In genomic region chr14:63452796-63453195, GRCh38 we compare ENCODE assay signal across 26 cellular contexts.
"Had no signal": no experiment of that assay in that cellular context is flagged by ENCODE, and none has a peak within 500 bp of the region (broad histone marks: within the 10 kb centered on the region; RNA-seq: fewer than 3 reads in every experiment).

No MANE protein-coding gene starts in this region.

- H3K4me2 ChIP-seq: smooth muscle cell had no signal

- DNase-seq: activated CD4-positive, alpha-beta memory T cell treated with anti-CD3 and anti-CD28 coated beads for 36 hours; activated CD4-positive, alpha-beta T cell treated with anti-CD3 and anti-CD28 coated beads, Interleukin-2, amount 10 ng/mL, durations not matched to agents 24 days and 14 days; activated CD4-positive, CD25-positive, alpha-beta regulatory T cell treated with anti-CD3 and anti-CD28 coated beads, Interleukin-2, amount 50 U/mL, for 72 hours; activated CD8-positive, alpha-beta memory T cell treated with anti-CD3 and anti-CD28 coated beads, Interleukin-2, amount 50 U/mL, for 48 hours; activated naive CD4-positive, alpha-beta T cell; activated T-cell treated with anti-CD3 and anti-CD28 coated beads, Interleukin-2, amount 50 U/mL, for 72 hours; anterior cingulate cortex; caudate nucleus; cortex of kidney; effector memory CD8-positive, alpha-beta T cell; foreskin fibroblast; head of caudate nucleus; hippocampal formation; left colon; stimulated activated CD4-positive, alpha-beta T cell treated with anti-CD3 and anti-CD28 coated beads, Interleukin-1b, Interleukin-23, amount 100 ng/mL, for 48 hours; stimulated activated CD4-positive, alpha-beta T cell treated with anti-CD3 and anti-CD28 coated beads, Interleukin-4, amount 100 ng/mL, for 4 hours; stimulated activated CD8-positive, alpha-beta memory T cell treated with anti-CD3 and anti-CD28 coated beads, Interleukin-4, amount 100 ng/mL, for 48 hours; stimulated activated naive CD8-positive, alpha-beta T cell treated with anti-CD3 and anti-CD28 coated beads, Interleukin-15, amount 100 ng/mL, for 72 hours; T-helper 2 cell had no signal

- H3K36me3 ChIP-seq: tibial nerve had no signal

- H3K27me3 Mint-ChIP-seq: activated CD4-positive, alpha-beta memory T cell treated with anti-CD3 and anti-CD28 coated beads for 36 hours; activated CD4-positive, alpha-beta T cell treated with anti-CD3 and anti-CD28 coated beads, Interleukin-2, amount 10 ng/mL, durations not matched to agents 24 days and 14 days; effector memory CD8-positive, alpha-beta T cell; memory B cell; natural killer cell treated with Interleukin-12 subunit alpha and Interleukin-12 subunit beta and Interleukin-15 and Interleukin-18, amount 100 ng/mL, for 72 hours; stimulated activated memory B cell treated with anti-CD40 and anti-IgM and Interleukin-4, amounts not matched to agents 10 μg/mL and 1 μg/mL and 100 μg/mL, for 72 hours; stimulated activated naive CD8-positive, alpha-beta T cell treated with anti-CD3 and anti-CD28 coated beads, Interleukin-15, amount 100 ng/mL, for 72 hours had no signal

- H3K36me3 Mint-ChIP-seq: natural killer cell treated with Interleukin-12 subunit alpha and Interleukin-12 subunit beta and Interleukin-15 and Interleukin-18, amount 100 ng/mL, for 72 hours had no signal

- H3K27ac Mint-ChIP-seq: activated CD4-positive, alpha-beta memory T cell treated with anti-CD3 and anti-CD28 coated beads for 36 hours; activated CD4-positive, alpha-beta T cell treated with anti-CD3 and anti-CD28 coated beads, Interleukin-2, amount 10 ng/mL, durations not matched to agents 24 days and 14 days; activated T-cell treated with anti-CD3 and anti-CD28 coated beads, Interleukin-2, amount 50 U/mL, for 72 hours; memory B cell; stimulated activated memory B cell treated with anti-CD40 and anti-IgM and Interleukin-4, amounts not matched to agents 10 μg/mL and 1 μg/mL and 100 μg/mL, for 72 hours; stimulated activated naive CD8-positive, alpha-beta T cell treated with anti-CD3 and anti-CD28 coated beads, Interleukin-15, amount 100 ng/mL, for 72 hours had no signal

- H3K4me3 Mint-ChIP-seq: activated CD4-positive, alpha-beta memory T cell treated with anti-CD3 and anti-CD28 coated beads for 36 hours; activated CD4-positive, alpha-beta T cell treated with anti-CD3 and anti-CD28 coated beads, Interleukin-2, amount 10 ng/mL, durations not matched to agents 24 days and 14 days; activated T-cell treated with anti-CD3 and anti-CD28 coated beads, Interleukin-2, amount 50 U/mL, for 72 hours; effector memory CD8-positive, alpha-beta T cell; memory B cell; natural killer cell treated with Interleukin-12 subunit alpha and Interleukin-12 subunit beta and Interleukin-15 and Interleukin-18, amount 100 ng/mL, for 72 hours; stimulated activated memory B cell treated with anti-CD40 and anti-IgM and Interleukin-4, amounts not matched to agents 10 μg/mL and 1 μg/mL and 100 μg/mL, for 72 hours; stimulated activated naive CD8-positive, alpha-beta T cell treated with anti-CD3 and anti-CD28 coated beads, Interleukin-15, amount 100 ng/mL, for 72 hours had no signal

- H3K9me3 Mint-ChIP-seq: activated CD4-positive, alpha-beta memory T cell treated with anti-CD3 and anti-CD28 coated beads for 36 hours; activated CD4-positive, alpha-beta T cell treated with anti-CD3 and anti-CD28 coated beads, Interleukin-2, amount 10 ng/mL, durations not matched to agents 24 days and 14 days; activated naive CD4-positive, alpha-beta T cell treated with anti-CD3 and anti-CD28 coated beads, Interleukin-2, amount 50 U/mL, for 72 hours; activated T-cell treated with anti-CD3 and anti-CD28 coated beads, Interleukin-2, amount 50 U/mL, for 72 hours; effector memory CD8-positive, alpha-beta T cell; memory B cell; natural killer cell treated with Interleukin-12 subunit alpha and Interleukin-12 subunit beta and Interleukin-15 and Interleukin-18, amount 100 ng/mL, for 72 hours; stimulated activated memory B cell treated with anti-CD40 and anti-IgM and Interleukin-4, amounts not matched to agents 10 μg/mL and 1 μg/mL and 100 μg/mL, for 72 hours; stimulated activated naive CD8-positive, alpha-beta T cell treated with anti-CD3 and anti-CD28 coated beads, Interleukin-15, amount 100 ng/mL, for 72 hours had no signal

- H3K27me3 ChIP-seq: neutrophil, tibial nerve had no signal

- H3K4me3 ChIP-seq: smooth muscle cell, tibial nerve had no signal

- H3K9me3 ChIP-seq: neutrophil, tibial nerve had no signal

- H3K27ac ChIP-seq: neutrophil, tibial nerve had no signal

- ATAC-seq: activated naive CD4-positive, alpha-beta T cell treated with anti-CD3 and anti-CD28 coated beads, Interleukin-2, amount 50 U/mL, for 72 hours; activated T-cell treated with anti-CD3 and anti-CD28 coated beads, Interleukin-2, amount 50 U/mL, for 72 hours; effector memory CD8-positive, alpha-beta T cell; left colon; natural killer cell treated with Interleukin-12 subunit alpha and Interleukin-12 subunit beta and Interleukin-15 and Interleukin-18, amount 100 ng/mL, for 72 hours; stimulated activated memory B cell treated with anti-CD40 and anti-IgM and Interleukin-4, amounts not matched to agents 10 μg/mL and 1 μg/mL and 100 μg/mL, for 72 hours; stimulated activated naive CD8-positive, alpha-beta T cell treated with anti-CD3 and anti-CD28 coated beads, Interleukin-15, amount 100 ng/mL, for 72 hours had no signal
